In the genomic region with DNA sequence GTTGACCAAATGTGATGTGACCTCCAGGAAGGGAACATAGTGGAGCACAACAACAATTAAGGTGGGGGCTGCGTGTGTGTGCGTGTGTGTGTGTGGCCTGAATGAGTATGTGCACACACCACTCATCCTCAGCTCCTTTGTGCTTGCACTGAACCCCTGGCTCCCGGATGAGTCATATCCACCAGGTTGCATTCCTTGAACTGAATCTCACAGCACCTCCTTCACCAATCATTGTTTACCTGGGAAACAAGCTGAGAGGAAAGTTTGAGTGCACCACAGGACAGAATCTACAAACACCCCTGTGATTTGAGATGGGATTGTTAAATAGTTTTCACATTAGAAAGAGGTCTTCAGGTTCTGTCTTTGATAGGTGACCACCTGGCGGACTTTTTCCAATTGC, we compare ENCODE assay signal across 23 cellular contexts. TPM values are rescaled to one million over a fixed set of nuclear protein-coding genes. Genes with fewer than 3 reads are reported as not detected.
DNase-seq lines count a peak whose midpoint lies in the region; ATAC-seq and TF ChIP-seq lines count a peak whose summit lies in the region.
"Had no signal": no experiment of that assay in that cellular context is flagged by ENCODE, and none has a peak within 500 bp of the region (broad histone marks: within the 10 kb centered on the region; RNA-seq: fewer than 3 reads in every experiment).

No MANE protein-coding gene starts in this region.

- no peak overlapping the region for H3K27ac ChIP-seq in RWPE2 (ENCODE audit: poor library complexity, severe bottlenecking)
- peak overlapping the region; percentile 13 for H3K27ac ChIP-seq in thymus (ENCODE audit: low read depth)
- H3K27ac ChIP-seq: esophagus muscularis mucosa, SJSA1, tibial nerve had no signal

- CTCF ChIA-PET in HEK293T (lab: Yijun Ruan, JAX) = no interaction called here

- POLR2A ChIA-PET in HEK293T (lab: Yijun Ruan, JAX) = no interaction called here

- no peak overlapping the region for H3K9ac ChIP-seq in iPS-15b (ENCODE audit: low read depth, low read length)

- H3K4me3 ChIP-seq in RWPE2 (ENCODE audit: severe bottlenecking) (no peak overlapping the region), iPS-15b (ENCODE audit: low read depth, low read length) (peak overlapping the region; percentile 19), thymus (ENCODE audit: low read length) (no peak overlapping the region)
- H3K4me3 ChIP-seq: esophagus muscularis mucosa, mucosa of descending colon, SJSA1, tibial nerve had no signal

- H3K9me3 ChIP-seq in RWPE2 (ENCODE audit: severe bottlenecking) (no peaks in the 10 kb centered on the region), iPS-15b (ENCODE audit: control insufficient read depth, insufficient read depth, low read length) (no peaks in the 10 kb centered on the region), thymus (ENCODE audit: control insufficient read depth) (no peaks in the 10 kb centered on the region)
- H3K9me3 ChIP-seq: BE2C, esophagus muscularis mucosa, mucosa of descending colon, SJSA1, tibial nerve had no signal

- 89% methylated on average over 4 of the region's 4 CpGs for WGBS in thymus

- H3K4me1 ChIP-seq in RWPE2 (ENCODE audit: insufficient read depth, poor library complexity, severe bottlenecking) = peaks cover 7% of the 10 kb centered on the region
- peaks cover 23% of the 10 kb centered on the region for H3K4me1 ChIP-seq in iPS-15b (ENCODE audit: control insufficient read depth, insufficient read depth, low read length)
- H3K4me1 ChIP-seq in thymus (ENCODE audit: control insufficient read depth, insufficient read depth, low read length) = no peaks in the 10 kb centered on the region
- H3K4me1 ChIP-seq: BE2C, esophagus muscularis mucosa, tibial nerve had no signal

- H3K36me3 ChIP-seq in RWPE2 (ENCODE audit: low read depth) (no peaks in the 10 kb centered on the region), iPS-15b (ENCODE audit: control insufficient read depth, insufficient read depth, low read length) (no peaks in the 10 kb centered on the region), thymus (ENCODE audit: control insufficient read depth, insufficient read depth) (no peaks in the 10 kb centered on the region)
- H3K36me3 ChIP-seq: BE2C, esophagus muscularis mucosa, SJSA1, tibial nerve had no signal

- TF ChIP-seq CTCF in RWPE2 (IDR thresholded peaks at IDR 0.05; ENCODE audit: poor library complexity, severe bottlenecking) = no peak

- H3K27me3 ChIP-seq in RWPE2 (ENCODE audit: insufficient read depth, poor library complexity, severe bottlenecking) = no peaks in the 10 kb centered on the region
- no peaks in the 10 kb centered on the region for H3K27me3 ChIP-seq in iPS-15b (ENCODE audit: control insufficient read depth, insufficient read depth, low read length)
- H3K27me3 ChIP-seq in thymus (ENCODE audit: control insufficient read depth, insufficient read depth) = no peaks in the 10 kb centered on the region
- H3K27me3 ChIP-seq: SJSA1, tibial nerve had no signal

- DNase-seq in NCI-H345 (lab: John Stamatoyannopoulos, UW) = peak; percentile 31
- no peak for DNase-seq in NCI-H345 treated with DMSO at 0.1 percent for 48 hours (lab: John Stamatoyannopoulos, UW; ENCODE audit: unreplicated experiment)
- no peak for DNase-seq in RWPE2 (ENCODE audit: low spot score)
- DNase-seq in SK-N-DZ (ENCODE audit: low spot score) = no peak
- no peak for DNase-seq in HEK293T (ENCODE audit: extremely low spot score)
- DNase-seq: activated CD4-positive, CD25-positive, alpha-beta regulatory T cell; activated CD8-positive, alpha-beta memory T cell treated with anti-CD3 and anti-CD28 coated beads for 24 hours; activated naive CD8-positive, alpha-beta T cell treated with anti-CD3 and anti-CD28 coated beads, Interleukin-2, amount 10 ng/mL, durations not matched to agents 7 days and 5 days; BE2C; GF-D8; glutamatergic neuron; KBM-7; left colon; mucosa of descending colon; NCI-H2029 treated with DMSO at 0.1 percent for 48 hours; NCI-H524 treated with DMSO at 0.1 percent for 48 hours; stimulated activated naive CD4-positive, alpha-beta T cell had no signal

- ATAC-seq in RWPE2 (ENCODE audit: low read depth) (peak; percentile 93), HG02970 (IDR thresholded peaks at IDR 0.05; ENCODE audit: low FRiP score, unreplicated experiment) (no peak)
- ATAC-seq: left colon, mucosa of descending colon had no signal

TF ChIP-seq in HEK293T, 16 proteins besides CTCF, POLR2A, EP300 and RAD21:
- no peak for TF ChIP-seq FOXK2 (IDR thresholded peaks at IDR 0.05)
- no peak for TF ChIP-seq LEF1 (IDR thresholded peaks at IDR 0.05; ENCODE audit: borderline replicate concordance)
- no peak for TF ChIP-seq CTBP1 (IDR thresholded peaks at IDR 0.05; ENCODE audit: borderline replicate concordance)
- TF ChIP-seq L3MBTL2 (conservative IDR thresholded peaks at IDR 0.05) = no peak
- TF ChIP-seq SP1 (IDR thresholded peaks at IDR 0.05) = no peak
- TF ChIP-seq ELF4 (IDR thresholded peaks at IDR 0.05) = no peak
- TF ChIP-seq TARDBP (IDR thresholded peaks at IDR 0.05) = no peak
- TF ChIP-seq, protein P1, sequence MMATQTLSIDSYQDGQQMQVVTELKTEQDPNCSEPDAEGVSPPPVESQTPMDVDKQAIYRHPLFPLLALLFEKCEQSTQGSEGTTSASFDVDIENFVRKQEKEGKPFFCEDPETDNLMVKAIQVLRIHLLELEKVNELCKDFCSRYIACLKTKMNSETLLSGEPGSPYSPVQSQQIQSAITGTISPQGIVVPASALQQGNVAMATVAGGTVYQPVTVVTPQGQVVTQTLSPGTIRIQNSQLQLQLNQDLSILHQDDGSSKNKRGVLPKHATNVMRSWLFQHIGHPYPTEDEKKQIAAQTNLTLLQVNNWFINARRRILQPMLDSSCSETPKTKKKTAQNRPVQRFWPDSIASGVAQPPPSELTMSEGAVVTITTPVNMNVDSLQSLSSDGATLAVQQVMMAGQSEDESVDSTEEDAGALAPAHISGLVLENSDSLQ (IDR thresholded peaks at IDR 0.05) = no peak
- TF ChIP-seq NFRKB (IDR thresholded peaks at IDR 0.05) = no peak
- TF ChIP-seq FOXA1 (IDR thresholded peaks at IDR 0.05) = no peak
- TF ChIP-seq BHLHE40 (IDR thresholded peaks at IDR 0.05; ENCODE audit: borderline replicate concordance) = no peak
- TF ChIP-seq FOXM1 (IDR thresholded peaks at IDR 0.05; ENCODE audit: borderline replicate concordance) = no peak
- no peak for TF ChIP-seq SUZ12 (IDR thresholded peaks at IDR 0.05)
- TF ChIP-seq HDGF (IDR thresholded peaks at IDR 0.05; ENCODE audit: borderline replicate concordance) = no peak
- TF ChIP-seq ZNF384 (IDR thresholded peaks at IDR 0.05) = no peak
- no peak for TF ChIP-seq ARNT (IDR thresholded peaks at IDR 0.05)
TF ChIP-seq in HEK293T: peak in this region for 0.

RNA-seq across cellular contexts. Expression of a gene that starts 33.7 kb away (rescaled TPM):
- 0.05 TPM for polyA plus RNA-seq in thymus
- polyA plus RNA-seq in SK-N-DZ (2014; cell fraction: cytosol; rRNA removed) = 0.46 TPM in 1 of 2 replicates, not detected in the other
- polyA plus RNA-seq in SK-N-DZ (2014; cell fraction: nucleus; rRNA removed) = not detected in 2 replicates
